29 cellular contexts compared by ENCODE assay signal in the genomic region with DNA sequence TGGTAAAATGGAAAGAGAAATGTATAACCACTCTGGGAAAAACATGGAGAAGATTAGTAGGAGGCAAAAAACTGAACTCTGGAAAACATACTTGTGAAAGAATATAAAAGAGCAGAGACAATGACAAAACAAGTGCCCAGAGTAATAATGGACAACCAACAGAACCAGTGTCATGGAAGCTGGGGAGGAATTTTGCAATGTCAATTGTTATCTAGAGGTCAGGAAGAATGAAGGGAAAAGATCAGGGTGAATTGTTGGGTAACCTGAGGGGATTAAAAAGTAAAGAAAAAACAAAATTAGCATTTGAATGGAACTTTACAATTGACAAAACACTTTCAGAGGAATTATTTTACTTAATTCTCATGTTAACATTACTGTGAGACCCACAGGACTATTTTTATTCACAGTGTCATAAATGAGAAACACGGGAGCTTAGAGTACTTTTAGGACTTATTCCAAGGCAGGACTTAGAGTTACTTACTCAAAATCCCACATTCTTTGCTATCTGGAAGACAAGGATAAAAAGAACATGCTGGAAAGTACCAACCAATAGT.
"Had no signal": no experiment of that assay in that cellular context is flagged by ENCODE, and none has a peak within 500 bp of the region (broad histone marks: within the 10 kb centered on the region; RNA-seq: fewer than 3 reads in every experiment).

No MANE protein-coding gene starts in this region.

- H3K9me3 ChIP-seq: ascending aorta, right atrium auricular region, suprapubic skin, tibial artery had no signal

- H3K36me3 ChIP-seq: ascending aorta, brain microvascular endothelial cell, heart left ventricle, right atrium auricular region, spleen, suprapubic skin, tibial artery had no signal

- H3K4me1 ChIP-seq: ascending aorta, right atrium auricular region, spleen, suprapubic skin, tibial artery had no signal

- H3K27me3 Mint-ChIP-seq: activated CD4-positive, alpha-beta memory T cell treated with anti-CD3 and anti-CD28 coated beads for 36 hours; activated naive CD4-positive, alpha-beta T cell treated with anti-CD3 and anti-CD28 coated beads, Interleukin-2, amount 10 ng/mL, durations not matched to agents 7 days and 5 days had no signal

- H3K27me3 ChIP-seq: ascending aorta, brain microvascular endothelial cell, dorsolateral prefrontal cortex, heart left ventricle, right atrium auricular region, spleen, suprapubic skin, tibial artery had no signal

- H3K4me1 Mint-ChIP-seq: activated CD4-positive, alpha-beta T cell treated with anti-CD3 and anti-CD28 coated beads, Interleukin-2, amount 10 ng/mL, durations not matched to agents 24 days and 14 days; activated naive CD4-positive, alpha-beta T cell treated with anti-CD3 and anti-CD28 coated beads, Interleukin-2, amount 10 ng/mL, durations not matched to agents 7 days and 5 days; activated naive CD8-positive, alpha-beta T cell treated with anti-CD3 and anti-CD28 coated beads, Interleukin-2, amount 10 ng/mL, durations not matched to agents 7 days and 5 days; naive thymus-derived CD4-positive, alpha-beta T cell had no signal

- H3K27ac ChIP-seq: ascending aorta, brain microvascular endothelial cell, coronary artery, heart left ventricle, right atrium auricular region, spleen, suprapubic skin, tibial artery, VCaP had no signal

- H3K27ac Mint-ChIP-seq: activated CD4-positive, alpha-beta memory T cell treated with anti-CD3 and anti-CD28 coated beads for 36 hours; activated CD4-positive, alpha-beta T cell treated with anti-CD3 and anti-CD28 coated beads, Interleukin-2, amount 10 ng/mL, durations not matched to agents 24 days and 14 days; activated naive CD4-positive, alpha-beta T cell treated with anti-CD3 and anti-CD28 coated beads, Interleukin-2, amount 10 ng/mL, durations not matched to agents 7 days and 5 days; activated naive CD8-positive, alpha-beta T cell treated with anti-CD3 and anti-CD28 coated beads, Interleukin-2, amount 10 ng/mL, durations not matched to agents 7 days and 5 days; activated T-helper 1 cell treated with anti-CD3 and anti-CD28 coated beads, Interleukin-12 subunit alpha, Interleukin-12 subunit beta, Interleukin-2, Interleukin-4 antibody, amounts not matched to agents 30 ng/mL and 10 ng/mL and 1 ng/mL, durations not matched to agents 14 hours and 24 hours and 36 hours; effector memory CD8-positive, alpha-beta T cell; naive thymus-derived CD4-positive, alpha-beta T cell had no signal

- H3K36me3 Mint-ChIP-seq: activated CD4-positive, alpha-beta memory T cell treated with anti-CD3 and anti-CD28 coated beads for 36 hours; activated naive CD4-positive, alpha-beta T cell treated with anti-CD3 and anti-CD28 coated beads, Interleukin-2, amount 10 ng/mL, durations not matched to agents 7 days and 5 days; activated naive CD8-positive, alpha-beta T cell treated with anti-CD3 and anti-CD28 coated beads, Interleukin-2, amount 10 ng/mL, durations not matched to agents 7 days and 5 days; naive thymus-derived CD4-positive, alpha-beta T cell had no signal

- ATAC-seq: effector memory CD8-positive, alpha-beta T cell; esophagus mucosa; heart left ventricle; left cardiac atrium; naive thymus-derived CD4-positive, alpha-beta T cell had no signal

- DNase-seq: activated CD4-positive, alpha-beta memory T cell treated with anti-CD3 and anti-CD28 coated beads for 36 hours; activated CD4-positive, alpha-beta T cell treated with anti-CD3 and anti-CD28 coated beads, Interleukin-2, amount 10 ng/mL, durations not matched to agents 24 days and 14 days; activated CD4-positive, CD25-positive, alpha-beta regulatory T cell treated with anti-CD3 and anti-CD28 coated beads, Interleukin-2, amount 50 U/mL, for 72 hours; activated CD8-positive, alpha-beta memory T cell treated with anti-CD3 and anti-CD28 coated beads, Interleukin-2, amount 50 U/mL, for 4 hours; activated effector memory CD4-positive, alpha-beta T cell treated with anti-CD3 and anti-CD28 coated beads, Interleukin-2, amount 50 U/mL, for 16 hours; activated naive CD4-positive, alpha-beta T cell treated with anti-CD3 and anti-CD28 coated beads, Interleukin-2, amount 10 ng/mL, durations not matched to agents 7 days and 5 days; activated naive CD8-positive, alpha-beta T cell treated with anti-CD3 and anti-CD28 coated beads, Interleukin-2, amount 10 ng/mL, durations not matched to agents 7 days and 5 days; activated T-cell treated with anti-CD3 and anti-CD28 coated beads, Interleukin-2, amount 50 U/mL, for 1 hour; brain microvascular endothelial cell; dorsolateral prefrontal cortex; effector memory CD8-positive, alpha-beta T cell; foreskin fibroblast; heart left ventricle; hypothalamus; islet precursor cell; left cardiac atrium; midbrain; naive thymus-derived CD4-positive, alpha-beta T cell; spleen; stimulated activated naive CD4-positive, alpha-beta T cell; T-helper 9 cell; tibial artery had no signal

- H3K4me3 ChIP-seq: ascending aorta, coronary artery, dorsolateral prefrontal cortex, heart left ventricle, right atrium auricular region, spleen, suprapubic skin, tibial artery had no signal

- H3K4me3 Mint-ChIP-seq: activated CD4-positive, alpha-beta memory T cell treated with anti-CD3 and anti-CD28 coated beads for 36 hours; activated CD4-positive, alpha-beta T cell treated with anti-CD3 and anti-CD28 coated beads, Interleukin-2, amount 10 ng/mL, durations not matched to agents 24 days and 14 days; activated naive CD4-positive, alpha-beta T cell treated with anti-CD3 and anti-CD28 coated beads, Interleukin-2, amount 10 ng/mL, durations not matched to agents 7 days and 5 days; activated naive CD8-positive, alpha-beta T cell treated with anti-CD3 and anti-CD28 coated beads, Interleukin-2, amount 10 ng/mL, durations not matched to agents 7 days and 5 days; activated T-helper 1 cell treated with anti-CD3 and anti-CD28 coated beads, Interleukin-12 subunit alpha, Interleukin-12 subunit beta, Interleukin-2, Interleukin-4 antibody, amounts not matched to agents 30 ng/mL and 10 ng/mL and 1 ng/mL, durations not matched to agents 14 hours and 24 hours and 36 hours; effector memory CD8-positive, alpha-beta T cell; naive thymus-derived CD4-positive, alpha-beta T cell had no signal

- H3K9me3 Mint-ChIP-seq: activated CD4-positive, alpha-beta T cell treated with anti-CD3 and anti-CD28 coated beads, Interleukin-2, amount 10 ng/mL, durations not matched to agents 24 days and 14 days; activated naive CD4-positive, alpha-beta T cell treated with anti-CD3 and anti-CD28 coated beads, Interleukin-2, amount 10 ng/mL, durations not matched to agents 7 days and 5 days; activated naive CD8-positive, alpha-beta T cell treated with anti-CD3 and anti-CD28 coated beads, Interleukin-2, amount 10 ng/mL, durations not matched to agents 7 days and 5 days; activated T-helper 1 cell treated with anti-CD3 and anti-CD28 coated beads, Interleukin-12 subunit alpha, Interleukin-12 subunit beta, Interleukin-2, Interleukin-4 antibody, amounts not matched to agents 30 ng/mL and 10 ng/mL and 1 ng/mL, durations not matched to agents 14 hours and 24 hours and 36 hours; effector memory CD8-positive, alpha-beta T cell had no signal
